11 cellular contexts compared by ENCODE assay signal in genomic region chr5:79229357-79230174, GRCh38. TPM values are rescaled to one million over a fixed set of nuclear protein-coding genes. Genes with fewer than 3 reads are reported as not detected.
DNase-seq lines count a peak whose midpoint lies in the region; ATAC-seq, FAIRE-seq and TF ChIP-seq lines count a peak whose summit lies in the region.
"Had no signal": no experiment of that assay in that cellular context is flagged by ENCODE, and none has a peak within 500 bp of the region (broad histone marks: within the 10 kb centered on the region; RNA-seq: fewer than 3 reads in every experiment).

No MANE protein-coding gene starts in this region.

- intact Hi-C loops in kidney (cut with DNase I) = no loop called here

- no peaks in the 10 kb centered on the region for H3K36me3 Mint-ChIP-seq in activated T-cell treated with anti-CD3 and anti-CD28 coated beads, Interleukin-2, amount 50 U/mL, for 24 hours (ENCODE audit: low read depth)
- peaks cover 0 to 2% (median 0%) of the 10 kb centered on the region in 3 donors for H3K36me3 Mint-ChIP-seq in naive thymus-derived CD8-positive, alpha-beta T cell

- POLR2A ChIA-PET in naive thymus-derived CD8-positive, alpha-beta T cell (lab: Charles Lee) = no interaction called here

- H3K4me1 Mint-ChIP-seq in activated T-cell treated with anti-CD3 and anti-CD28 coated beads, Interleukin-2, amount 50 U/mL, for 24 hours (ENCODE audit: low read depth) = peaks cover 12% of the 10 kb centered on the region
- H3K4me1 Mint-ChIP-seq in naive thymus-derived CD8-positive, alpha-beta T cell = peaks cover 0 to 3% (median 2%) of the 10 kb centered on the region in 4 donors

- H3K9me3 ChIP-seq in kidney (ENCODE audit: control insufficient read depth in 1 of 2, low read length in 2 of 2) = no peaks in the 10 kb centered on the region

- peak; percentile 82 for ATAC-seq in HG02798 (IDR thresholded peaks at IDR 0.05; ENCODE audit: poor library complexity, unreplicated experiment)
- ATAC-seq in naive thymus-derived CD8-positive, alpha-beta T cell = peak; percentile 62 to 83

- H3K9me3 Mint-ChIP-seq in activated T-cell treated with anti-CD3 and anti-CD28 coated beads, Interleukin-2, amount 50 U/mL, for 24 hours = no peaks in the 10 kb centered on the region
- H3K9me3 Mint-ChIP-seq in naive thymus-derived CD8-positive, alpha-beta T cell = no peaks in the 10 kb centered on the region

- H3K4me3 ChIP-seq in kidney (ENCODE audit: low read length in 2 of 2) = no peak overlapping the region
- H3K4me3 ChIP-seq: lung had no signal

- FAIRE-seq in kidney (lab: Jason Lieb, UNC) = no peak

- no peaks in the 10 kb centered on the region for H3K4me1 ChIP-seq in kidney (ENCODE audit: control insufficient read depth in 1 of 2, insufficient read depth in 1 of 2, low read depth in 1 of 2, low read length in 2 of 2)

- DNase-seq in activated T-cell treated with anti-CD3 and anti-CD28 coated beads, Interleukin-2, amount 50 U/mL, for 24 hours = no peak
- DNase-seq in activated T-cell treated with anti-CD3 and anti-CD28 coated beads, Interleukin-2, amount 50 U/mL, for 1 hour = no peak
- DNase-seq in RPMI7951 (ENCODE audit: low read depth) (peak; percentile 83), A172 (ENCODE audit: low spot score) (no peak), iPS-NIHi7 (ENCODE audit: extremely low spot score) (no peak), kidney (no peak)
- DNase-seq in naive thymus-derived CD8-positive, alpha-beta T cell = peak in 1 of 10 donors; percentile 20

- no peak overlapping the region for H3K9ac ChIP-seq in kidney (ENCODE audit: low read length in 2 of 2)

- H3K27ac Mint-ChIP-seq in activated T-cell treated with anti-CD3 and anti-CD28 coated beads, Interleukin-2, amount 50 U/mL, for 24 hours = peak overlapping the region; percentile 76
- peak overlapping the region in 2 of 10 donors; percentile 34 to 73 for H3K27ac Mint-ChIP-seq in naive thymus-derived CD8-positive, alpha-beta T cell

- H3K36me3 ChIP-seq in kidney (ENCODE audit: control insufficient read depth in 1 of 2, insufficient read depth in 2 of 2, low read length in 2 of 2) = no peaks in the 10 kb centered on the region

- H3K27me3 Mint-ChIP-seq in activated T-cell treated with anti-CD3 and anti-CD28 coated beads, Interleukin-2, amount 50 U/mL, for 24 hours = no peaks in the 10 kb centered on the region
- H3K27me3 Mint-ChIP-seq in naive thymus-derived CD8-positive, alpha-beta T cell = no peaks in the 10 kb centered on the region

- H3K4me3 Mint-ChIP-seq in activated T-cell treated with anti-CD3 and anti-CD28 coated beads, Interleukin-2, amount 50 U/mL, for 24 hours = no peak overlapping the region
- no peak overlapping the region for H3K4me3 Mint-ChIP-seq in naive thymus-derived CD8-positive, alpha-beta T cell

- TF ChIP-seq CTCF in kidney (IDR thresholded peaks at IDR 0.05; ENCODE audit: borderline replicate concordance, extremely low read depth, insufficient read depth) = no peak

- H3K27ac ChIP-seq in kidney (ENCODE audit: low read depth in 2 of 2, low read length in 2 of 2) = no peak overlapping the region
- H3K27ac ChIP-seq: C4-2B, VCaP had no signal

RNA-seq across cellular contexts. Expression of gene JMY, which starts 6.4 kb away (rescaled TPM):
- 3.4 and 3.6 TPM in 2 replicates for total RNA-seq in RPMI7951 (2014; rRNA removed; shearing (Covaris generic))
- total RNA-seq in naive thymus-derived CD8-positive, alpha-beta T cell = 10 to 100 TPM; 27.1 to 27.3 TPM
- 1 to 10 TPM; 5.3 to 5.7 (median 5.6) TPM for polyA plus RNA-seq in naive thymus-derived CD8-positive, alpha-beta T cell
- 10.4 and 12.6 TPM in 2 replicates for total RNA-seq in A172 (2014; rRNA removed; shearing (Covaris generic))
- 17.5 TPM for total RNA-seq in kidney
- polyA plus RNA-seq in kidney (ENCODE audit: insufficient read depth, low read depth, low replicate concordance) = 3.8 TPM
